ENCODE assay signal across 10 cellular contexts in the genomic region with DNA sequence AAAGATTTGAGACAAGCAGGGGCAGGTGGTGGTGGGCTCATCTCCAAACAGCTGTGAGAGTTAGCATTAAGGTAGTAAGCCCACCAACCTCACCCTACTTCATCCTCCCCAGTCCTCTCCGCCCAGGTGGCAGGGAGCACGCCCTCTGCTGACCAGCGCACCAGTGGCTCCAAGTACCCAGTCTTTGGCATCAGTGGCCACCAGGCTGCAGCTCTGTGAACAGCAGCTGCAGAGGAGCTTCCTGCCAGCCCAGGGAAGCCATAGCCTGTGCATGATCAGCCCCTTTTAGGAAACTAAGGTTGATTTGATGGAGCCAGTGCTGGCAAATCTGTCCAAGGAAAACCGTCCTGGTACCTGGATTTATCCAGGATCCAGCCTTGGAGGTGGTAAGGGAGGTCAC. TPM values are rescaled to one million over a fixed set of nuclear protein-coding genes. Genes with fewer than 3 reads are reported as not detected.
DNase-seq lines count a peak whose midpoint lies in the region; ATAC-seq, FAIRE-seq and TF ChIP-seq lines count a peak whose summit lies in the region.
"Had no signal": no experiment of that assay in that cellular context is flagged by ENCODE, and none has a peak within 500 bp of the region (broad histone marks: within the 10 kb centered on the region; RNA-seq: fewer than 3 reads in every experiment).

No MANE protein-coding gene starts in this region.

- no peak overlapping the region for H3K9ac ChIP-seq in K562 (ENCODE audit: insufficient read depth in 1 of 2, low read depth in 2 of 2, low read length in 2 of 2)

- no peak overlapping the region for H3K4me2 ChIP-seq in K562 (ENCODE audit: insufficient read depth, low read length)

- DNase-seq in G401 (ENCODE audit: low spot score) (peak; percentile 19), H4 (ENCODE audit: low spot score) (peak; percentile 71), NCI-H1930 (lab: John Stamatoyannopoulos, UW) (peak; percentile 16 to 21), K562 (ENCODE audit: extremely low read depth in 1 of 4, low spot score in 3 of 4) (peak in 1 of 4 experiments; percentile 12), lung microvascular endothelial cell (ENCODE audit: low read depth in 2 of 2) (peak; percentile 58 to 67), epidermal melanocyte (ENCODE audit: insufficient read length, low spot score) (no peak)

- H3K4me1 ChIP-seq in K562 (replicated peaks in 1 of 2; ENCODE audit: control insufficient read depth in 2 of 2, insufficient read depth in 2 of 2, low read length in 2 of 2) = no peaks in the 10 kb centered on the region
- H3K4me1 ChIP-seq in gastroesophageal sphincter = no peaks in the 10 kb centered on the region

- intact Hi-C loops in K562 (cut with micrococcal nuclease) = loop anchor here (5.0 kb wide), 1 partner anchor 64 kb away; no protein-coding TSS in a partner anchor

- H3K9me3 ChIP-seq in K562 (replicated peaks; ENCODE audit: control insufficient read depth, insufficient read depth, low read depth, low read length) = no peaks in the 10 kb centered on the region
- no peaks in the 10 kb centered on the region for H3K9me3 ChIP-seq in gastroesophageal sphincter

- FAIRE-seq in K562 (lab: Jason Lieb, UNC) = no peak

- in situ Hi-C loops in G401 (cut with HindIII; ENCODE audit: low sequenced_read_pairs) = no loop called here
- in situ Hi-C loops in K562 (cut with MboI) = no loop called here

- TF ChIP-seq RAD21 in K562 (CRISPR knock-in tag; conservative IDR thresholded peaks at IDR 0.05 in 1 of 2, IDR thresholded peaks at IDR 0.05 in 1 of 2) = peak in 1 of 2 experiments; percentile 28; a peak in 1 of 4 replicates

- WGBS in K562 (ENCODE audit: insufficient coverage, low coverage, missing lambda C conversion rate) = 0% methylated on average over 4 of the region's 4 CpGs
- 50 to 80% methylated on average over 1 of the region's 4 CpGs for WGBS in gastroesophageal sphincter (ENCODE audit: low coverage in 1 of 2), 2 donors

- TF ChIP-seq EP300 in K562 (IDR thresholded peaks at IDR 0.05; ENCODE audit: low read length) (no peak), gastroesophageal sphincter (IDR thresholded peaks at IDR 0.05) (no peak)

- H2AFZ ChIP-seq in K562 (ENCODE audit: low read depth, low read length) = no peak overlapping the region

- no peaks in the 10 kb centered on the region for H3K79me2 ChIP-seq in K562 (ENCODE audit: control insufficient read depth, insufficient read depth, low read length)

- no TSS peak for BruUV-seq in K562 (replicated peaks; lab: Mats Ljungman, UMichigan)

- no peaks in the 10 kb centered on the region for H3K36me3 ChIP-seq in K562 (ENCODE audit: control insufficient read depth, insufficient read depth, low read length)
- no peaks in the 10 kb centered on the region for H3K36me3 ChIP-seq in gastroesophageal sphincter

- TF ChIP-seq CTCF in K562 (IDR thresholded peaks at IDR 0.05 in 2 of 3, conservative IDR thresholded peaks at IDR 0.05 in 1 of 3; ENCODE audit: insufficient read depth in 2 of 3, low read depth in 1 of 3, low read length in 3 of 3) (peak; percentile 49 to 98 (median 85)), gastroesophageal sphincter (IDR thresholded peaks at IDR 0.05) (peak in 2 of 4 experiments; percentile 12 to 38)

- POLR2A ChIA-PET in K562 (lab: Yijun Ruan, JAX) = no interaction called here

- TF ChIP-seq POLR2A in K562 (conservative IDR thresholded peaks at IDR 0.05) = no peak
- no peak for TF ChIP-seq POLR2A in gastroesophageal sphincter (IDR thresholded peaks at IDR 0.05)

- ATAC-seq in K562 (peak; percentile 82), gastroesophageal sphincter (no peak)
- no peak for ATAC-seq in activated CD4-positive, CD25-positive, alpha-beta regulatory T cell treated with anti-CD3 and anti-CD28 coated beads, Interleukin-2, amount 50 U/mL, for 24 hours

- H3K9me1 ChIP-seq in K562 (ENCODE audit: control insufficient read depth, insufficient read depth, low read length) = no peaks in the 10 kb centered on the region

- H3K27me3 ChIP-seq in K562 (ENCODE audit: control insufficient read depth in 2 of 2, insufficient read depth in 2 of 2, low read length in 2 of 2) (peaks cover 20 to 27% of the 10 kb centered on the region in 2 experiments), gastroesophageal sphincter (peaks cover 6% of the 10 kb centered on the region)

- H3K27ac ChIP-seq in K562 (ENCODE audit: extremely low read depth, low read depth, low read length) = no peak overlapping the region
- H3K27ac ChIP-seq in gastroesophageal sphincter = no peak overlapping the region
- H3K27ac ChIP-seq: SK-N-MC had no signal

- H3K4me3 ChIP-seq in K562 = no peak overlapping the region
- no peak overlapping the region for H3K4me3 ChIP-seq in gastroesophageal sphincter
- H3K4me3 ChIP-seq: SK-N-MC had no signal

- no peaks in the 10 kb centered on the region for H4K20me1 ChIP-seq in K562 (replicated peaks; ENCODE audit: control insufficient read depth, insufficient read depth, low read length)

- CTCF ChIA-PET in K562 (lab: Yijun Ruan, JAX; ENCODE audit: low intra/inter-chr PET ratio) = no interaction called here

RNA-seq across cellular contexts. Expression of a gene that starts 21.7 kb away (rescaled TPM):
- 59.5 and 60.8 TPM in 2 replicates for total RNA-seq in G401 (2014; rRNA removed; shearing (Covaris generic))
- 0.27 and 0.41 TPM in 2 replicates for total RNA-seq in H4 (2014; rRNA removed; shearing (Covaris generic))
- total RNA-seq in K562 (2011; cell fraction: chromatin; rRNA removed; ENCODE audit: low replicate concordance) = not detected in 2 replicates
- total RNA-seq in K562 (2011; cell fraction: nucleolus; rRNA removed) = not detected in 2 replicates
- not detected in 2 replicates for total RNA-seq in K562 (2011; cell fraction: nucleoplasm; rRNA removed)
- total RNA-seq in K562 (2014; rRNA removed) = not detected in 2 replicates
- not detected in 2 replicates for total RNA-seq in K562 (2014; rRNA removed; fragmentation: Illumina TruSeq; extraction: Trizol)
- total RNA-seq in K562 (2015; rRNA removed; fragmentation: Illumina TruSeq; extraction: Trizol) = not detected in 2 replicates
- total RNA-seq in K562 (2021) = 0.13 and 0.20 TPM in 2 replicates
- not detected in 2 replicates for polyA plus RNA-seq in K562 (2011; rRNA removed)
- 0.06 TPM in 1 of 2 replicates, not detected in the other for polyA plus RNA-seq in K562 (2011; cell fraction: cytosol; rRNA removed)
- not detected in 2 replicates for polyA plus RNA-seq in K562 (2011; cell fraction: nucleus; rRNA removed)
- polyA plus RNA-seq in K562 (2012) = not detected in 2 replicates
- not detected in 2 replicates for polyA plus RNA-seq in K562 (2014; fragmentation: Illumina TruSeq; extraction: Trizol)
- not detected for polyA plus RNA-seq in K562 (2014; fragmentation: Nextera tagmentation; extraction: Ambion mirVana)
- polyA plus RNA-seq in K562 (2014; rRNA removed) = not detected in 2 replicates
- not detected in 2 replicates for polyA minus RNA-seq in K562 (2011; rRNA and poly(A)+ RNA removed)
- polyA minus RNA-seq in K562 (2011; cell fraction: cytosol; rRNA and poly(A)+ RNA removed) = not detected in 2 replicates
- polyA minus RNA-seq in K562 (2011; cell fraction: nucleus; rRNA and poly(A)+ RNA removed) = not detected in 2 replicates
- total RNA-seq in lung microvascular endothelial cell = 43.1 and 201 TPM in 2 replicates
- 100 to 1,000 TPM; 164 to 313 (median 211) TPM for total RNA-seq in gastroesophageal sphincter

RNA-seq across cellular contexts. Expression of a gene that starts 39.0 kb away (rescaled TPM):
- not detected in 2 replicates for total RNA-seq in G401 (2014; rRNA removed; shearing (Covaris generic))
- not detected in 2 replicates for total RNA-seq in H4 (2014; rRNA removed; shearing (Covaris generic))
- not detected in 2 replicates for total RNA-seq in K562 (2011; cell fraction: chromatin; rRNA removed; ENCODE audit: low replicate concordance)
- total RNA-seq in K562 (2011; cell fraction: nucleolus; rRNA removed) = not detected in 2 replicates
- not detected in 2 replicates for total RNA-seq in K562 (2011; cell fraction: nucleoplasm; rRNA removed)
- not detected in 2 replicates for total RNA-seq in K562 (2014; rRNA removed)
- not detected in 2 replicates for total RNA-seq in K562 (2014; rRNA removed; fragmentation: Illumina TruSeq; extraction: Trizol)
- not detected in 2 replicates for total RNA-seq in K562 (2015; rRNA removed; fragmentation: Illumina TruSeq; extraction: Trizol)
- not detected in 2 replicates for total RNA-seq in K562 (2021)
- polyA plus RNA-seq in K562 (2011; rRNA removed) = not detected in 2 replicates
- not detected in 2 replicates for polyA plus RNA-seq in K562 (2011; cell fraction: cytosol; rRNA removed)
- not detected in 2 replicates for polyA plus RNA-seq in K562 (2011; cell fraction: nucleus; rRNA removed)
- polyA plus RNA-seq in K562 (2012) = not detected in 2 replicates
- polyA plus RNA-seq in K562 (2014; fragmentation: Illumina TruSeq; extraction: Trizol) = not detected in 2 replicates
- not detected for polyA plus RNA-seq in K562 (2014; fragmentation: Nextera tagmentation; extraction: Ambion mirVana)
- polyA plus RNA-seq in K562 (2014; rRNA removed) = not detected in 2 replicates
- polyA minus RNA-seq in K562 (2011; rRNA and poly(A)+ RNA removed) = not detected in 2 replicates
- not detected in 2 replicates for polyA minus RNA-seq in K562 (2011; cell fraction: cytosol; rRNA and poly(A)+ RNA removed)
- polyA minus RNA-seq in K562 (2011; cell fraction: nucleus; rRNA and poly(A)+ RNA removed) = not detected in 2 replicates
- total RNA-seq in lung microvascular endothelial cell = not detected in 2 replicates
- under 1 TPM in 2 of 4 donors, not detected in 2; 0.16 to 0.22 TPM for total RNA-seq in gastroesophageal sphincter
- total RNA-seq: mononuclear cell had no signal

RNA-seq across cellular contexts. Expression of a gene that starts 59.7 kb away (rescaled TPM):
- not detected in 2 replicates for total RNA-seq in G401 (2014; rRNA removed; shearing (Covaris generic))
- total RNA-seq in H4 (2014; rRNA removed; shearing (Covaris generic)) = not detected in 2 replicates
- total RNA-seq in K562 (2011; cell fraction: chromatin; rRNA removed; ENCODE audit: low replicate concordance) = 0.56 TPM in 1 of 2 replicates, not detected in the other
- total RNA-seq in K562 (2011; cell fraction: nucleolus; rRNA removed) = not detected in 2 replicates
- not detected in 2 replicates for total RNA-seq in K562 (2011; cell fraction: nucleoplasm; rRNA removed)
- total RNA-seq in K562 (2014; rRNA removed) = 0.09 and 0.16 TPM in 2 replicates
- not detected in 2 replicates for total RNA-seq in K562 (2014; rRNA removed; fragmentation: Illumina TruSeq; extraction: Trizol)
- total RNA-seq in K562 (2015; rRNA removed; fragmentation: Illumina TruSeq; extraction: Trizol) = not detected in 2 replicates
- total RNA-seq in K562 (2021) = not detected in 2 replicates
- 0.04 and 0.09 TPM in 2 replicates for polyA plus RNA-seq in K562 (2011; rRNA removed)
- 0.06 and 0.28 TPM in 2 replicates for polyA plus RNA-seq in K562 (2011; cell fraction: cytosol; rRNA removed)
- 0.25 and 0.30 TPM in 2 replicates for polyA plus RNA-seq in K562 (2011; cell fraction: nucleus; rRNA removed)
- polyA plus RNA-seq in K562 (2012) = 0.09 and 0.18 TPM in 2 replicates
- polyA plus RNA-seq in K562 (2014; fragmentation: Illumina TruSeq; extraction: Trizol) = 0.06 TPM in 1 of 2 replicates, not detected in the other
- not detected for polyA plus RNA-seq in K562 (2014; fragmentation: Nextera tagmentation; extraction: Ambion mirVana)
- 0.05 TPM in 1 of 2 replicates, not detected in the other for polyA plus RNA-seq in K562 (2014; rRNA removed)
- polyA minus RNA-seq in K562 (2011; rRNA and poly(A)+ RNA removed) = 0.12 TPM in 1 of 2 replicates, not detected in the other
- polyA minus RNA-seq in K562 (2011; cell fraction: cytosol; rRNA and poly(A)+ RNA removed) = not detected in 2 replicates
- polyA minus RNA-seq in K562 (2011; cell fraction: nucleus; rRNA and poly(A)+ RNA removed) = 0.22 and 0.27 TPM in 2 replicates
- not detected in 2 replicates for total RNA-seq in lung microvascular endothelial cell
- total RNA-seq in gastroesophageal sphincter = under 1 TPM in 1 of 4 donors, not detected in 3; 0.73 TPM

Comparison
In these comparisons a context has a peak if more than half of its experiments do, and no peak if none do; other contexts are left out.
1. RNA of a gene that starts 21.7 kb away (total RNA-seq): 164 to 313 TPM in gastroesophageal sphincter, 59.5 to 60.8 TPM in G401 and 43.1 to 201 TPM in lung microvascular endothelial cell; 0.27 to 0.41 TPM in H4 and 0.13 to 0.20 TPM in K562; every median in the first group is over 10 times any median in the second.